8 cellular contexts compared by ENCODE assay signal in genomic region chr22:41822289-41823057, GRCh38. TPM values are rescaled to one million over a fixed set of nuclear protein-coding genes. Genes with fewer than 3 reads are reported as not detected.
DNase-seq lines count a peak whose midpoint lies in the region; ATAC-seq, FAIRE-seq and TF ChIP-seq lines count a peak whose summit lies in the region.

No MANE protein-coding gene starts in this region.

- H3K79me2 ChIP-seq in K562 (ENCODE audit: control insufficient read depth, insufficient read depth, low read length), result no peaks in the 10 kb centered on the region

- intact Hi-C loops in K562 (cut with micrococcal nuclease) (loop anchor here (5.0 kb wide), 1 partner anchor 120 kb away; no protein-coding TSS in a partner anchor), thyroid gland (cut with DNase I) (loop anchor here (5.0 kb wide), 1 partner anchor 120 kb away; no protein-coding TSS in a partner anchor)

- no peak for TF ChIP-seq EP300 in Ishikawa (IDR thresholded peaks at IDR 0.05; ENCODE audit: borderline replicate concordance)
- TF ChIP-seq EP300 in K562 (IDR thresholded peaks at IDR 0.05; ENCODE audit: low read length), result no peak

- no peaks in the 10 kb centered on the region for H3K9me3 ChIP-seq in K562 (replicated peaks; ENCODE audit: control insufficient read depth, insufficient read depth, low read depth, low read length)
- no peaks in the 10 kb centered on the region for H3K9me3 ChIP-seq in thyroid gland

- TF ChIP-seq POLR2A in K562 (conservative IDR thresholded peaks at IDR 0.05) (no peak), thyroid gland (IDR thresholded peaks at IDR 0.05) (no peak)

- no peaks in the 10 kb centered on the region for H4K20me1 ChIP-seq in K562 (replicated peaks; ENCODE audit: control insufficient read depth, insufficient read depth, low read length)

- H3K4me1 ChIP-seq in K562 (replicated peaks in 1 of 2; ENCODE audit: control insufficient read depth in 2 of 2, insufficient read depth in 2 of 2, low read length in 2 of 2) (peaks cover 14 to 20% of the 10 kb centered on the region in 2 experiments; a peak in 4 of 5 replicates), thyroid gland (peaks cover 0 to 5% of the 10 kb centered on the region in 2 donors)

- DNase-seq in G401 (ENCODE audit: low spot score) (peak; percentile 81), SHP77 treated with DMSO at 0.1 percent for 48 hours (lab: John Stamatoyannopoulos, UW) (peak; percentile 35), K562 (ENCODE audit: extremely low read depth in 1 of 4, low spot score in 3 of 4) (peak; percentile 35 to 62 (median 40)), left kidney (ENCODE audit: low read depth, low spot score) (peak; percentile 72), thyroid gland (no peak)

- no TSS peak for BruUV-seq in K562 (replicated peaks; lab: Mats Ljungman, UMichigan)

- H3K27me3 ChIP-seq in K562 (ENCODE audit: control insufficient read depth in 2 of 2, insufficient read depth in 2 of 2, low read length in 2 of 2) (no peaks in the 10 kb centered on the region), thyroid gland (no peaks in the 10 kb centered on the region)

- H3K4me3 ChIP-seq in K562, result no peak overlapping the region
- no peak overlapping the region for H3K4me3 ChIP-seq in thyroid gland (replicated peaks in 1 of 3)

- no peaks in the 10 kb centered on the region for H3K9me1 ChIP-seq in K562 (ENCODE audit: control insufficient read depth, insufficient read depth, low read length)

- no peak overlapping the region; a peak in 1 of 4 replicates for H3K9ac ChIP-seq in K562 (ENCODE audit: insufficient read depth in 1 of 2, low read depth in 2 of 2, low read length in 2 of 2)

- H2AFZ ChIP-seq in K562 (ENCODE audit: low read depth, low read length), result no peak overlapping the region

- TF ChIP-seq CTCF in K562 (IDR thresholded peaks at IDR 0.05 in 2 of 3, conservative IDR thresholded peaks at IDR 0.05 in 1 of 3; ENCODE audit: insufficient read depth in 2 of 3, low read depth in 1 of 3, low read length in 3 of 3) (peak; percentile 33 to 60 (median 53); a peak in 5 of 6 replicates), thyroid gland (IDR thresholded peaks at IDR 0.05) (peak in 4 of 6 experiments; percentile 33 to 57 (median 46))

- H3K4me2 ChIP-seq in K562 (ENCODE audit: insufficient read depth, low read length), result no peak overlapping the region

- ATAC-seq in K562 (peak; percentile 72), GM21360 (IDR thresholded peaks at IDR 0.05; ENCODE audit: unreplicated experiment) (no peak), GM19467 (IDR thresholded peaks at IDR 0.05; ENCODE audit: unreplicated experiment) (no peak)

- 65% methylated on average over 3 of the region's 3 CpGs for WGBS in K562 (ENCODE audit: insufficient coverage, low coverage, missing lambda C conversion rate)
- WGBS in thyroid gland, 2 donors, result 91 to 93% methylated on average over 3 of the region's 3 CpGs

- peaks cover 39% of the 10 kb centered on the region; the same call in 2 of the 3 replicates for H3K36me3 ChIP-seq in K562 (ENCODE audit: control insufficient read depth, insufficient read depth, low read length)
- no peaks in the 10 kb centered on the region for H3K36me3 ChIP-seq in thyroid gland

- TF ChIP-seq RAD21 in Ishikawa (IDR thresholded peaks at IDR 0.05; ENCODE audit: low read depth) (peak; percentile 49; the same call in 1 of the 2 replicates), K562 (CRISPR knock-in tag; conservative IDR thresholded peaks at IDR 0.05 in 1 of 2, IDR thresholded peaks at IDR 0.05 in 1 of 2) (peak; percentile 47 to 66)

- CTCF ChIA-PET in K562 (lab: Yijun Ruan, JAX; ENCODE audit: low intra/inter-chr PET ratio), result interaction anchor here (1.4 kb wide), 1 partner anchor 118 kb away, joined by 16 read pairs; no protein-coding TSS in a partner anchor

- in situ Hi-C loops in G401 (cut with HindIII; ENCODE audit: low sequenced_read_pairs) (no loop called here), K562 (cut with MboI) (no loop called here)

- H3K27ac ChIP-seq in K562 (ENCODE audit: extremely low read depth, low read depth, low read length), result no peak overlapping the region; the same call in 2 of the 3 replicates
- H3K27ac ChIP-seq in thyroid gland, result no peak overlapping the region

- peak; percentile 77 for FAIRE-seq in K562 (lab: Jason Lieb, UNC)

- POLR2A ChIA-PET in K562 (lab: Yijun Ruan, JAX), result interaction anchor here (0.7 kb wide), 1 partner anchor 14 kb away, joined by 3 read pairs; no protein-coding TSS in a partner anchor

TF ChIP-seq in Ishikawa, 13 proteins besides CTCF, POLR2A, EP300 and RAD21 (continues in another document):
- no peak for TF ChIP-seq TCF12 (IDR thresholded peaks at IDR 0.05; ENCODE audit: low read depth)
- TF ChIP-seq TEAD4 (IDR thresholded peaks at IDR 0.05), result no peak
- TF ChIP-seq TAF1 (IDR thresholded peaks at IDR 0.05; ENCODE audit: low read depth), result no peak
- no peak for TF ChIP-seq EGR1 (IDR thresholded peaks at IDR 0.05)
- TF ChIP-seq FOXM1 (IDR thresholded peaks at IDR 0.05; ENCODE audit: borderline replicate concordance, low read depth), result no peak
- TF ChIP-seq YY1 (IDR thresholded peaks at IDR 0.05; ENCODE audit: low read depth), result no peak
- TF ChIP-seq ZBTB7A (IDR thresholded peaks at IDR 0.05; ENCODE audit: low read depth), result no peak
- no peak for TF ChIP-seq CREB1 (IDR thresholded peaks at IDR 0.05; ENCODE audit: low read depth)
- TF ChIP-seq NFIC (IDR thresholded peaks at IDR 0.05), result no peak
- TF ChIP-seq CEBPB (IDR thresholded peaks at IDR 0.05), result no peak
- no peak for TF ChIP-seq MAX (IDR thresholded peaks at IDR 0.05)

TF ChIP-seq in K562, 482 proteins besides CTCF, POLR2A, EP300 and RAD21 (continues in another document):
- TF ChIP-seq ZNF224 (CRISPR knock-in tag; IDR thresholded peaks at IDR 0.05), result no peak
- peak; percentile 32; the same call in 1 of the 2 replicates for TF ChIP-seq FOSL1 (tag; conservative IDR thresholded peaks at IDR 0.05)
- TF ChIP-seq PHF20 (IDR thresholded peaks at IDR 0.05; ENCODE audit: partially characterized antibody), result no peak
- peak; percentile 87 for TF ChIP-seq ARID3A (IDR thresholded peaks at IDR 0.05; ENCODE audit: borderline replicate concordance, low read depth, low read length)
- TF ChIP-seq BRF1 (IDR thresholded peaks at IDR 0.05; ENCODE audit: borderline replicate concordance, extremely low read depth, insufficient read length), result no peak
- no peak for TF ChIP-seq ZNF239 (CRISPR knock-in tag; IDR thresholded peaks at IDR 0.05)
- no peak for TF ChIP-seq MAZ (CRISPR knock-in tag; conservative IDR thresholded peaks at IDR 0.05 in 1 of 2, IDR thresholded peaks at IDR 0.05 in 1 of 2)

RNA-seq across cellular contexts. Expression of gene SREBF2, which starts 10.4 kb away (rescaled TPM):
- 31.1 and 37.4 TPM in 2 replicates for total RNA-seq in G401 (2014; rRNA removed; shearing (Covaris generic))
- total RNA-seq in K562 (2011; cell fraction: chromatin; rRNA removed; ENCODE audit: low replicate concordance), result 399 and 583 TPM in 2 replicates
- 378 and 395 TPM in 2 replicates for total RNA-seq in K562 (2011; cell fraction: nucleolus; rRNA removed)
- 386 and 451 TPM in 2 replicates for total RNA-seq in K562 (2011; cell fraction: nucleoplasm; rRNA removed)
- total RNA-seq in K562 (2014; rRNA removed) (26.6 and 38.5 TPM in 2 replicates), K562 (2014; rRNA removed; fragmentation: Illumina TruSeq; extraction: Trizol) (26.9 and 27.2 TPM in 2 replicates), K562 (2015; rRNA removed; fragmentation: Illumina TruSeq; extraction: Trizol) (22.4 and 24.8 TPM in 2 replicates), K562 (2021) (73.9 and 84.2 TPM in 2 replicates), thyroid gland (10 to 100 TPM; 34.4 to 91.8 (median 63.7) TPM)
- polyA plus RNA-seq in K562 (2011; rRNA removed) (55.3 and 89.8 TPM in 2 replicates), K562 (2014; fragmentation: Illumina TruSeq; extraction: Trizol) (64.5 and 74.3 TPM in 2 replicates), K562 (2014; fragmentation: Nextera tagmentation; extraction: Ambion mirVana) (1 to 10 TPM; 1.1 TPM), K562 (2014; rRNA removed) (62.8 and 63.9 TPM in 2 replicates)
- 94.7 and 107 TPM in 2 replicates for polyA plus RNA-seq in K562 (2011; cell fraction: cytosol; rRNA removed)
- polyA plus RNA-seq in K562 (2011; cell fraction: nucleus; rRNA removed), result 167 and 200 TPM in 2 replicates
- polyA plus RNA-seq in K562 (2012), result 57.0 and 119 TPM in 2 replicates
- 76.8 and 96.3 TPM in 2 replicates for polyA minus RNA-seq in K562 (2011; rRNA and poly(A)+ RNA removed)
- 59.7 and 96.8 TPM in 2 replicates for polyA minus RNA-seq in K562 (2011; cell fraction: cytosol; rRNA and poly(A)+ RNA removed)
- polyA minus RNA-seq in K562 (2011; cell fraction: nucleus; rRNA and poly(A)+ RNA removed), result 55.1 and 75.6 TPM in 2 replicates

RNA-seq across cellular contexts. Expression of gene CCDC134, which starts 22.0 kb away (rescaled TPM):
- 10.0 and 10.8 TPM in 2 replicates for total RNA-seq in G401 (2014; rRNA removed; shearing (Covaris generic))
- total RNA-seq in K562 (2011; cell fraction: chromatin; rRNA removed; ENCODE audit: low replicate concordance), result 11.6 and 24.3 TPM in 2 replicates
- total RNA-seq in K562 (2011; cell fraction: nucleolus; rRNA removed), result 22.4 and 24.5 TPM in 2 replicates
- 18.8 and 20.0 TPM in 2 replicates for total RNA-seq in K562 (2011; cell fraction: nucleoplasm; rRNA removed)
- total RNA-seq in K562 (2014; rRNA removed), result 6.9 and 11.7 TPM in 2 replicates
- total RNA-seq in K562 (2014; rRNA removed; fragmentation: Illumina TruSeq; extraction: Trizol), result 6.3 and 7.7 TPM in 2 replicates
- 9.2 and 9.5 TPM in 2 replicates for total RNA-seq in K562 (2015; rRNA removed; fragmentation: Illumina TruSeq; extraction: Trizol)
- 11.9 and 12.4 TPM in 2 replicates for total RNA-seq in K562 (2021)
- 5.0 and 5.1 TPM in 2 replicates for polyA plus RNA-seq in K562 (2011; rRNA removed)
- polyA plus RNA-seq in K562 (2011; cell fraction: cytosol; rRNA removed), result 5.5 and 6.0 TPM in 2 replicates
- 3.8 and 5.5 TPM in 2 replicates for polyA plus RNA-seq in K562 (2011; cell fraction: nucleus; rRNA removed)
- 2.4 and 3.0 TPM in 2 replicates for polyA plus RNA-seq in K562 (2012)
- polyA plus RNA-seq in K562 (2014; fragmentation: Illumina TruSeq; extraction: Trizol), result 4.2 and 5.3 TPM in 2 replicates
- polyA plus RNA-seq in K562 (2014; fragmentation: Nextera tagmentation; extraction: Ambion mirVana), result under 1 TPM; 0.56 to 0.99 TPM
- polyA plus RNA-seq in K562 (2014; rRNA removed), result 5.2 and 6.8 TPM in 2 replicates
- 13.2 and 19.0 TPM in 2 replicates for polyA minus RNA-seq in K562 (2011; rRNA and poly(A)+ RNA removed)
- 14.0 and 14.1 TPM in 2 replicates for polyA minus RNA-seq in K562 (2011; cell fraction: cytosol; rRNA and poly(A)+ RNA removed)
- polyA minus RNA-seq in K562 (2011; cell fraction: nucleus; rRNA and poly(A)+ RNA removed), result 7.5 and 9.2 TPM in 2 replicates
- total RNA-seq in thyroid gland, result 10 to 100 TPM in 3 of 4 donors, 1 to 10 TPM in 1; 6.6 to 18.8 (median 14.4) TPM

Comparison
In these comparisons a context has a peak if more than half of its experiments do, and no peak if none do; other contexts are left out.
1. DNase-seq: peak in G401 (single experiment), SHP77 treated with DMSO at 0.1 percent for 48 hours (single experiment), K562 (4 of 4) and left kidney (single experiment); none in thyroid gland (0 of 2).